ENCODE assay signal across 12 cellular contexts in the genomic region with DNA sequence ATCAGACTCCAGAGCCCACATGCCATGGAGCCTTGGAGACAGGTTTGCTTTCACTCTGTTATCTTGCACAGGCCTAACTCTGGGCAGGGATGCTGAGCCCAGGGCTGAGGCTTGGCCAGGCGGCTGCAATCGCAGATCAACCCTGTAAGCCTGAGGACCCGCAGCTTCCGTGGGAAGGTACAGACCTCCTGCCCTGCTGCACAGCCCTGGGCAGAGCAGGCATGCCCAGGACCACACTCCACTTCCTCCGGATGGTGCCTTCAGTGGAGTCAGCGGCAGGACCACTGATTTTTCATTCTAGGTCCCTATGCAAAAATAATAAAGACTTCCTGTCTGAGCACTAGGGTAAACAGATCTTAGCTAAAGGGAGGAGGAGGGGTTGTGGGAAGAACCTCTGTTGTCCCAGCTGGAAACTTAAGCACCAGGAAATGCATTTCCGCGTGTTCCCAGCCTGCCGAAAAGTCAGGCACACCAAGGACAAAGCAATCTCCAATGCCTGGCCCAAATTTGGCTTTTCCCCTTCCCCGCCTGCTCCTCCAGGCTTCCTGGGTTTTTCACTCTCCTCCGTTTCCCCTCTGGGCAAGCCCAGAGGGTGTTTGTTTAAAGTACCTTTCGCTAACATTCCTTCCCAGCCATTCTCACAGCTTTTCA.
DNase-seq lines count a peak whose midpoint lies in the region; ATAC-seq and TF ChIP-seq lines count a peak whose summit lies in the region.
"Had no signal": no experiment of that assay in that cellular context is flagged by ENCODE, and none has a peak within 500 bp of the region (broad histone marks: within the 10 kb centered on the region; RNA-seq: fewer than 3 reads in every experiment).

No MANE protein-coding gene starts in this region.

- H3K9me3 ChIP-seq in right lobe of liver (no peaks in the 10 kb centered on the region), thoracic aorta (no peaks in the 10 kb centered on the region)

- peaks cover 3% of the 10 kb centered on the region for H3K4me1 Mint-ChIP-seq in activated T-cell treated with anti-CD3 and anti-CD28 coated beads, Interleukin-2, amount 50 U/mL, for 4 hours (ENCODE audit: low read depth)

- TF ChIP-seq CTCF in right lobe of liver (IDR thresholded peaks at IDR 0.05) (no peak), thoracic aorta (IDR thresholded peaks at IDR 0.05) (no peak)

- intact Hi-C loops in right lobe of liver (cut with DNase I) = no loop called here

- H3K27me3 ChIP-seq in right lobe of liver = no peaks in the 10 kb centered on the region
- no peaks in the 10 kb centered on the region for H3K27me3 ChIP-seq in thoracic aorta (replicated peaks; ENCODE audit: insufficient read depth)

- H3K36me3 Mint-ChIP-seq in activated T-cell treated with anti-CD3 and anti-CD28 coated beads, Interleukin-2, amount 50 U/mL, for 4 hours (ENCODE audit: insufficient read depth) = no peaks in the 10 kb centered on the region
- H3K36me3 Mint-ChIP-seq: stimulated activated memory B cell treated with anti-CD40 and anti-IgM and Interleukin-4, amounts not matched to agents 10 μg/mL and 1 μg/mL and 100 μg/mL, for 72 hours had no signal

- 3% methylated on average over 7 of the region's 12 CpGs for WGBS in right lobe of liver (ENCODE audit: insufficient coverage, low coverage, low lambda C conversion rate, missing lambda C conversion rate)

- DNase-seq in activated T-cell treated with anti-CD3 and anti-CD28 coated beads, Interleukin-2, amount 50 U/mL, for 4 hours = no peak
- no peak for DNase-seq in activated T-cell treated with anti-CD3 and anti-CD28 coated beads, Interleukin-2, amount 50 U/mL, for 1 hour
- DNase-seq in dermis blood vessel endothelial cell (peak; percentile 93), right lobe of liver (peak in 2 of 3 donors; percentile 27 to 50), thoracic aorta (ENCODE audit: low spot score) (no peak)
- DNase-seq: activated T-cell treated with anti-CD3 and anti-CD28 coated beads, Interleukin-2, amount 50 U/mL, for 24 hours; NCI-H446; retina had no signal

- H3K36me3 ChIP-seq in right lobe of liver (no peaks in the 10 kb centered on the region), thoracic aorta (no peaks in the 10 kb centered on the region)

- H3K4me3 ChIP-seq in right lobe of liver (peak overlapping the region in 1 of 3 donors; percentile 7), thoracic aorta (peak overlapping the region; percentile 8)

- ATAC-seq in activated T-cell treated with anti-CD3 and anti-CD28 coated beads, Interleukin-2, amount 50 U/mL, for 4 hours = no peak
- ATAC-seq in right lobe of liver (peak; percentile 48 to 76 (median 72)), thoracic aorta (ENCODE audit: insufficient number of reproducible peaks, low FRiP score, low read depth) (no peak), HG02610 (IDR thresholded peaks at IDR 0.05; ENCODE audit: unreplicated experiment) (no peak), HG03280 (IDR thresholded peaks at IDR 0.05; ENCODE audit: unreplicated experiment) (no peak), GM19463 (IDR thresholded peaks at IDR 0.05; ENCODE audit: unreplicated experiment) (no peak)
- ATAC-seq: stimulated activated memory B cell treated with anti-CD40 and anti-IgM and Interleukin-4, amounts not matched to agents 10 μg/mL and 1 μg/mL and 100 μg/mL, for 72 hours had no signal

- H3K4me1 ChIP-seq in right lobe of liver = peaks cover 0 to 10% (median 0%) of the 10 kb centered on the region in 4 donors
- H3K4me1 ChIP-seq in thoracic aorta (ENCODE audit: control insufficient read depth in 1 of 2, low read depth in 2 of 2) = peaks cover 0 to 11% of the 10 kb centered on the region in 2 donors

- peak overlapping the region; percentile 20 for H3K4me3 Mint-ChIP-seq in activated T-cell treated with anti-CD3 and anti-CD28 coated beads, Interleukin-2, amount 50 U/mL, for 4 hours
- H3K4me3 Mint-ChIP-seq: activated T-cell treated with anti-CD3 and anti-CD28 coated beads, Interleukin-2, amount 50 U/mL, for 24 hours; stimulated activated memory B cell treated with anti-CD40 and anti-IgM and Interleukin-4, amounts not matched to agents 10 μg/mL and 1 μg/mL and 100 μg/mL, for 72 hours had no signal

- TF ChIP-seq POLR2A in right lobe of liver (IDR thresholded peaks at IDR 0.05) = no peak

- H3K27me3 Mint-ChIP-seq in activated T-cell treated with anti-CD3 and anti-CD28 coated beads, Interleukin-2, amount 50 U/mL, for 4 hours (ENCODE audit: low read depth) = peaks cover 3% of the 10 kb centered on the region
- H3K27me3 Mint-ChIP-seq: stimulated activated memory B cell treated with anti-CD40 and anti-IgM and Interleukin-4, amounts not matched to agents 10 μg/mL and 1 μg/mL and 100 μg/mL, for 72 hours had no signal

- H3K27ac ChIP-seq in right lobe of liver (no peak overlapping the region), thoracic aorta (no peak overlapping the region)

- no peaks in the 10 kb centered on the region for H3K9me3 Mint-ChIP-seq in activated T-cell treated with anti-CD3 and anti-CD28 coated beads, Interleukin-2, amount 50 U/mL, for 4 hours
- H3K9me3 Mint-ChIP-seq: activated T-cell treated with anti-CD3 and anti-CD28 coated beads, Interleukin-2, amount 50 U/mL, for 24 hours; stimulated activated memory B cell treated with anti-CD40 and anti-IgM and Interleukin-4, amounts not matched to agents 10 μg/mL and 1 μg/mL and 100 μg/mL, for 72 hours had no signal

Comparison
In these comparisons a context has a peak if more than half of its experiments do, and no peak if none do; other contexts are left out.
1. ATAC-seq: peak in right lobe of liver (4 of 4); none in activated T-cell treated with anti-CD3 and anti-CD28 coated beads, Interleukin-2, amount 50 U/mL, for 4 hours (0 of 2), thoracic aorta (single experiment), HG02610 (single experiment), HG03280 (single experiment) and GM19463 (single experiment).
2. DNase-seq: peak in dermis blood vessel endothelial cell (single experiment) and right lobe of liver (2 of 3); none in activated T-cell treated with anti-CD3 and anti-CD28 coated beads, Interleukin-2, amount 50 U/mL, for 4 hours (single experiment), activated T-cell treated with anti-CD3 and anti-CD28 coated beads, Interleukin-2, amount 50 U/mL, for 1 hour (single experiment) and thoracic aorta (single experiment).